1 cellular context compared by ENCODE assay signal in genomic region chr13:60397693-60398437, GRCh38.
TF ChIP-seq lines count a peak whose summit lies in the region.

No MANE protein-coding gene starts in this region.

TF ChIP-seq in HEK293, 187 proteins besides CTCF, POLR2A, EP300 and RAD21 (continued from another document and continues in another):
- TF ChIP-seq ATF2 (tag by site-specific recombination; IDR thresholded peaks at IDR 0.05; ENCODE audit: low read depth) (no peak), SP2 (tag by site-specific recombination; IDR thresholded peaks at IDR 0.05) (peak; percentile 36), ZNF132 (tag by site-specific recombination; IDR thresholded peaks at IDR 0.05; ENCODE audit: borderline replicate concordance) (no peak), ZNF501 (tag by site-specific recombination; IDR thresholded peaks at IDR 0.05) (no peak), PBX3 (CRISPR knock-in tag; IDR thresholded peaks at IDR 0.05) (no peak), ZNF114 (tag by site-specific recombination; IDR thresholded peaks at IDR 0.05) (no peak), ZNF530 (tag by site-specific recombination; IDR thresholded peaks at IDR 0.05; ENCODE audit: low read depth) (no peak), ZNF23 (tag by site-specific recombination; IDR thresholded peaks at IDR 0.05; ENCODE audit: borderline replicate concordance) (no peak), ZNF654 (tag by site-specific recombination; IDR thresholded peaks at IDR 0.05; ENCODE audit: low read depth) (no peak), ZNF24 (tag by site-specific recombination; IDR thresholded peaks at IDR 0.05) (no peak), IKZF3 (tag by site-specific recombination; IDR thresholded peaks at IDR 0.05) (peak; percentile 15; the same call in 1 of the 2 replicates), ZNF670 (tag by site-specific recombination; IDR thresholded peaks at IDR 0.05; ENCODE audit: low read depth) (no peak), YY2 (tag by site-specific recombination; IDR thresholded peaks at IDR 0.05) (no peak), GLI4 (tag by site-specific recombination; IDR thresholded peaks at IDR 0.05) (no peak), ZNF664 (tag by site-specific recombination; IDR thresholded peaks at IDR 0.05) (no peak), ZNF529 (tag by site-specific recombination; IDR thresholded peaks at IDR 0.05; ENCODE audit: insufficient replicate concordance) (no peak), ZNF169 (tag by site-specific recombination; IDR thresholded peaks at IDR 0.05) (no peak), PRDM1 (tag by site-specific recombination; IDR thresholded peaks at IDR 0.05) (peak; percentile 83), ZBTB20 (tag by site-specific recombination; IDR thresholded peaks at IDR 0.05) (peak; percentile 70), ZNF510 (tag by site-specific recombination; IDR thresholded peaks at IDR 0.05; ENCODE audit: insufficient replicate concordance) (no peak), EGR2 (tag by site-specific recombination; IDR thresholded peaks at IDR 0.05; ENCODE audit: low read depth) (no peak), KLF8 (tag by site-specific recombination; IDR thresholded peaks at IDR 0.05) (no peak), ZNF518A (tag by site-specific recombination; conservative IDR thresholded peaks at IDR 0.05; ENCODE audit: low read depth) (no peak), ZNF274 (IDR thresholded peaks at IDR 0.05; ENCODE audit: low read length) (no peak), ZNF274 (tag by site-specific recombination; IDR thresholded peaks at IDR 0.05; ENCODE audit: borderline replicate concordance) (no peak), ZFP37 (tag by site-specific recombination; IDR thresholded peaks at IDR 0.05) (0 out of 2 replicates have a peak, but pooled peaks have one; percentile 27), ZFP69B (tag by site-specific recombination; IDR thresholded peaks at IDR 0.05) (0 out of 2 replicates have a peak, but pooled peaks have one; percentile 33), ZNF488 (tag by site-specific recombination; IDR thresholded peaks at IDR 0.05) (no peak), ZNF549 (tag by site-specific recombination; IDR thresholded peaks at IDR 0.05) (no peak), ZNF433 (tag by site-specific recombination; IDR thresholded peaks at IDR 0.05; ENCODE audit: low read depth) (no peak), ZNF596 (tag by site-specific recombination; IDR thresholded peaks at IDR 0.05) (no peak), ZNF366 (tag by site-specific recombination; conservative IDR thresholded peaks at IDR 0.05) (no peak), ZNF76 (tag by site-specific recombination; IDR thresholded peaks at IDR 0.05; ENCODE audit: borderline replicate concordance, low read depth) (no peak), ZNF335 (tag by site-specific recombination; conservative IDR thresholded peaks at IDR 0.05) (peak; percentile 56), ZBTB17 (tag by site-specific recombination; IDR thresholded peaks at IDR 0.05) (peak; percentile 48; the same call in 1 of the 2 replicates), ZNF449 (tag by site-specific recombination; IDR thresholded peaks at IDR 0.05) (no peak), ZNF704 (tag by site-specific recombination; IDR thresholded peaks at IDR 0.05) (no peak), ZNF202 (tag by site-specific recombination; IDR thresholded peaks at IDR 0.05; ENCODE audit: borderline replicate concordance) (no peak), ZBTB7A (tag by site-specific recombination; IDR thresholded peaks at IDR 0.05; ENCODE audit: low read depth) (no peak), ZNF548 (tag by site-specific recombination; IDR thresholded peaks at IDR 0.05) (no peak), ZNF280C (tag by site-specific recombination; IDR thresholded peaks at IDR 0.05) (no peak)
- TF ChIP-seq, protein P1, sequence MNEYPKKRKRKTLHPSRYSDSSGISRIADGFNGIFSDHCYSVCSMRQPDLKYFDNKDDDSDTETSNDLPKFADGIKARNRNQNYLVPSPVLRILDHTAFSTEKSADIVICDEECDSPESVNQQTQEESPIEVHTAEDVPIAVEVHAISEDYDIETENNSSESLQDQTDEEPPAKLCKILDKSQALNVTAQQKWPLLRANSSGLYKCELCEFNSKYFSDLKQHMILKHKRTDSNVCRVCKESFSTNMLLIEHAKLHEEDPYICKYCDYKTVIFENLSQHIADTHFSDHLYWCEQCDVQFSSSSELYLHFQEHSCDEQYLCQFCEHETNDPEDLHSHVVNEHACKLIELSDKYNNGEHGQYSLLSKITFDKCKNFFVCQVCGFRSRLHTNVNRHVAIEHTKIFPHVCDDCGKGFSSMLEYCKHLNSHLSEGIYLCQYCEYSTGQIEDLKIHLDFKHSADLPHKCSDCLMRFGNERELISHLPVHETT (tag by site-specific recombination; IDR thresholded peaks at IDR 0.05), result no peak
- TF ChIP-seq, protein P2, sequence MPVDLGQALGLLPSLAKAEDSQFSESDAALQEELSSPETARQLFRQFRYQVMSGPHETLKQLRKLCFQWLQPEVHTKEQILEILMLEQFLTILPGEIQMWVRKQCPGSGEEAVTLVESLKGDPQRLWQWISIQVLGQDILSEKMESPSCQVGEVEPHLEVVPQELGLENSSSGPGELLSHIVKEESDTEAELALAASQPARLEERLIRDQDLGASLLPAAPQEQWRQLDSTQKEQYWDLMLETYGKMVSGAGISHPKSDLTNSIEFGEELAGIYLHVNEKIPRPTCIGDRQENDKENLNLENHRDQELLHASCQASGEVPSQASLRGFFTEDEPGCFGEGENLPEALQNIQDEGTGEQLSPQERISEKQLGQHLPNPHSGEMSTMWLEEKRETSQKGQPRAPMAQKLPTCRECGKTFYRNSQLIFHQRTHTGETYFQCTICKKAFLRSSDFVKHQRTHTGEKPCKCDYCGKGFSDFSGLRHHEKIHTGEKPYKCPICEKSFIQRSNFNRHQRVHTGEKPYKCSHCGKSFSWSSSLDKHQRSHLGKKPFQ (tag by site-specific recombination; IDR thresholded peaks at IDR 0.05), result peak; percentile 37; the same call in 1 of the 2 replicates
- TF ChIP-seq, protein P3, sequence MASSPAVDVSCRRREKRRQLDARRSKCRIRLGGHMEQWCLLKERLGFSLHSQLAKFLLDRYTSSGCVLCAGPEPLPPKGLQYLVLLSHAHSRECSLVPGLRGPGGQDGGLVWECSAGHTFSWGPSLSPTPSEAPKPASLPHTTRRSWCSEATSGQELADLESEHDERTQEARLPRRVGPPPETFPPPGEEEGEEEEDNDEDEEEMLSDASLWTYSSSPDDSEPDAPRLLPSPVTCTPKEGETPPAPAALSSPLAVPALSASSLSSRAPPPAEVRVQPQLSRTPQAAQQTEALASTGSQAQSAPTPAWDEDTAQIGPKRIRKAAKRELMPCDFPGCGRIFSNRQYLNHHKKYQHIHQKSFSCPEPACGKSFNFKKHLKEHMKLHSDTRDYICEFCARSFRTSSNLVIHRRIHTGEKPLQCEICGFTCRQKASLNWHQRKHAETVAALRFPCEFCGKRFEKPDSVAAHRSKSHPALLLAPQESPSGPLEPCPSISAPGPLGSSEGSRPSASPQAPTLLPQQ (tag by site-specific recombination; IDR thresholded peaks at IDR 0.05), result peak; percentile 49; the same call in 1 of the 2 replicates
- TF ChIP-seq, protein P4, sequence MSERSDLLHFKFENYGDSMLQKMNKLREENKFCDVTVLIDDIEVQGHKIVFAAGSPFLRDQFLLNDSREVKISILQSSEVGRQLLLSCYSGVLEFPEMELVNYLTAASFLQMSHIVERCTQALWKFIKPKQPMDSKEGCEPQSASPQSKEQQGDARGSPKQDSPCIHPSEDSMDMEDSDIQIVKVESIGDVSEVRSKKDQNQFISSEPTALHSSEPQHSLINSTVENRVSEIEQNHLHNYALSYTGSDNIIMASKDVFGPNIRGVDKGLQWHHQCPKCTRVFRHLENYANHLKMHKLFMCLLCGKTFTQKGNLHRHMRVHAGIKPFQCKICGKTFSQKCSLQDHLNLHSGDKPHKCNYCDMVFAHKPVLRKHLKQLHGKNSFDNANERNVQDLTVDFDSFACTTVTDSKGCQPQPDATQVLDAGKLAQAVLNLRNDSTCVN (tag by site-specific recombination; optimal IDR thresholded peaks at IDR 0.05), result peak; percentile 53
